ENCODE assay signal across 21 cellular contexts in the genomic region with DNA sequence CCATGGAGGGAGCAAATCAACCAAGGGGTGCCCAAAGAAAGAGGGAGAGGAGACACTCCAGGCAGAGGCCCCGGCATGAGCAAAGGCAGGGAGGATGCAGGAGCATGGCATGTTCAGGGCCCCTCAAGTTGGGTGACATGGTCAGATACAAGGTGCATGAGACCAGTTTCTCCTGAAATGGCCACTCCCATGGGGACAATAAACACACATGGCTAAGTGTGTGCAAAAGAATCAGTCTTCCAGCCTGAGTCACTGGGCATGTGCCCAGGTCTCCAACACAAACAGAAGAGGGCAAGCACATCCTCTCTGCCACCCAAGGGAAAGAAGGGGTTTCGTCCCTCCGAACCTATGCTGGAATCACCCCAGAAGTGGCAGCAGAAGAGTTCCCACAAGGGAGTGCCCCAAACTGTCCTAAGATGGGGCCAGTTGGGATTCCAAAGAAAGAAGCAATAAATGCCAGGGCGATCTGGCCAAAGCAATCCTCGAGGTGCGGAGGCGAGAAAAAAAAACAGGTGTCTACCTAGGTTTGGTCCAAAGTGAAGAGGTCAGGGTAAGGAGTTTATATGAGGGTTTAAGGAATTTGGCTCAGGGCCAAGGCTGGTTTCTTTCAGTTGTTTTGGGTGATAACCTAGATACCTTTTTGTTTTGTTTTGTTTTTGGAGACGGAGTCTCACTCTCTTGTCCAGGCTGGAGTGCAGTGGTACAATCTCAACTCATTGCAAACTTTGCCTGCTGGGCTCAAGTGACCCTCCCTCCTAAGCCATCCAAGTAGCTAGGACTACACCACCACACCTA. TPM values are rescaled to one million over a fixed set of nuclear protein-coding genes. Genes with fewer than 3 reads are reported as not detected.
DNase-seq lines count a peak whose midpoint lies in the region; ATAC-seq and TF ChIP-seq lines count a peak whose summit lies in the region.
"Had no signal": no experiment of that assay in that cellular context is flagged by ENCODE, and none has a peak within 500 bp of the region (broad histone marks: within the 10 kb centered on the region; RNA-seq: fewer than 3 reads in every experiment).

No MANE protein-coding gene starts in this region.

- TF ChIP-seq POLR2A in gastrocnemius medialis (IDR thresholded peaks at IDR 0.05), result no peak

- H3K9me3 ChIP-seq in gastrocnemius medialis, result no peaks in the 10 kb centered on the region
- H3K9me3 ChIP-seq: left lung, SJCRH30, tibial artery had no signal

- H3K4me3 ChIP-seq in gastrocnemius medialis, result no peak overlapping the region
- H3K4me3 ChIP-seq: left lung, neural progenitor cell, SJCRH30, tibial artery had no signal

- ATAC-seq in HG03175 (IDR thresholded peaks at IDR 0.05; ENCODE audit: unreplicated experiment) (no peak), gastrocnemius medialis (no peak)
- ATAC-seq: activated naive CD8-positive, alpha-beta T cell treated with anti-CD3 and anti-CD28 coated beads, Interleukin-2, amount 50 U/mL, for 24 hours; left lung had no signal

- in situ Hi-C loops in gastrocnemius medialis (cut with MboI; ENCODE audit: low sequenced_read_pairs in 4 of 4), result no loop called here

- H3K27ac ChIP-seq in gastrocnemius medialis, result no peak overlapping the region
- H3K27ac ChIP-seq: left lung, neural progenitor cell, SJCRH30, tibial artery had no signal

- DNase-seq in AG20443 (ENCODE audit: low spot score), result peak; percentile 43
- DNase-seq in T1000 (lab: John Stamatoyannopoulos, UW), result peak; percentile 8
- DNase-seq in kidney tubule cell (ENCODE audit: low spot score), result peak; percentile 10
- DNase-seq in stimulated activated CD4-positive, alpha-beta T cell treated with anti-CD3 and anti-CD28 coated beads, Interleukin-4, amount 100 ng/mL, for 24 hours, result no peak
- DNase-seq in gastrocnemius medialis, result no peak
- DNase-seq: ACHN; activated CD4-positive, CD25-positive, alpha-beta regulatory T cell; activated naive CD8-positive, alpha-beta T cell treated with anti-CD3 and anti-CD28 coated beads, Interleukin-2, amount 50 U/mL, for 24 hours; CD4-positive, alpha-beta memory T cell; DMS79; left lung; NCI-H82; SJCRH30; tibial artery had no signal

- H3K27me3 ChIP-seq in gastrocnemius medialis, result no peaks in the 10 kb centered on the region
- H3K27me3 ChIP-seq: left lung, neural progenitor cell, SJCRH30, tibial artery had no signal

- intact Hi-C loops in gastrocnemius medialis (cut with DNase I; ENCODE audit: low total_unique reads), result no loop called here

- no peaks in the 10 kb centered on the region for H3K4me1 ChIP-seq in gastrocnemius medialis
- H3K4me1 ChIP-seq: neural progenitor cell, SJCRH30 had no signal

- TF ChIP-seq CTCF in gastrocnemius medialis (IDR thresholded peaks at IDR 0.05 in 4 of 5, conservative IDR thresholded peaks at IDR 0.05 in 1 of 5), result no peak

- peaks cover 0 to 11% of the 10 kb centered on the region in 2 donors for H3K36me3 ChIP-seq in gastrocnemius medialis
- H3K36me3 ChIP-seq: neural progenitor cell had no signal

RNA-seq across cellular contexts. Expression of a gene that starts 13.2 kb away (rescaled TPM):
- total RNA-seq in gastrocnemius medialis, result 1 to 10 TPM; 5.2 to 9.6 (median 8.0) TPM

RNA-seq across cellular contexts. Expression of a gene that starts 15.8 kb away (rescaled TPM):
- 10 to 100 TPM; 20.0 to 43.1 (median 22.6) TPM for total RNA-seq in gastrocnemius medialis

RNA-seq across cellular contexts. Expression of a gene that starts 34.9 kb away (rescaled TPM):
- total RNA-seq in gastrocnemius medialis, result not detected
- total RNA-seq: activated CD8-positive, alpha-beta memory T cell treated with anti-CD3 and anti-CD28 coated beads for 36 hours; bronchial epithelial cell; CD4-positive, alpha-beta memory T cell; endothelial cell of umbilical vein; mononuclear cell; T-helper 2 cell treated with Interferon-gamma antibody and Interleukin-4, amounts not matched to agents 100 ng/mL and 5 ng/mL, for 36 hours had no signal

RNA-seq across cellular contexts. Expression of a gene that starts 54.3 kb away (rescaled TPM):
- total RNA-seq in gastrocnemius medialis, result not detected
- total RNA-seq: activated CD8-positive, alpha-beta memory T cell treated with anti-CD3 and anti-CD28 coated beads for 36 hours; bronchial epithelial cell; CD4-positive, alpha-beta memory T cell; endothelial cell of umbilical vein; left lung; mononuclear cell; T-helper 2 cell treated with Interferon-gamma antibody and Interleukin-4, amounts not matched to agents 100 ng/mL and 5 ng/mL, for 36 hours had no signal

Comparison
In these comparisons a context has a peak if more than half of its experiments do, and no peak if none do; other contexts are left out.
1. DNase-seq: peak in AG20443 (single experiment), T1000 (single experiment) and kidney tubule cell (single experiment); none in stimulated activated CD4-positive, alpha-beta T cell treated with anti-CD3 and anti-CD28 coated beads, Interleukin-4, amount 100 ng/mL, for 24 hours (single experiment) and gastrocnemius medialis (0 of 2).